1 cellular context compared by ENCODE assay signal in the genomic region with DNA sequence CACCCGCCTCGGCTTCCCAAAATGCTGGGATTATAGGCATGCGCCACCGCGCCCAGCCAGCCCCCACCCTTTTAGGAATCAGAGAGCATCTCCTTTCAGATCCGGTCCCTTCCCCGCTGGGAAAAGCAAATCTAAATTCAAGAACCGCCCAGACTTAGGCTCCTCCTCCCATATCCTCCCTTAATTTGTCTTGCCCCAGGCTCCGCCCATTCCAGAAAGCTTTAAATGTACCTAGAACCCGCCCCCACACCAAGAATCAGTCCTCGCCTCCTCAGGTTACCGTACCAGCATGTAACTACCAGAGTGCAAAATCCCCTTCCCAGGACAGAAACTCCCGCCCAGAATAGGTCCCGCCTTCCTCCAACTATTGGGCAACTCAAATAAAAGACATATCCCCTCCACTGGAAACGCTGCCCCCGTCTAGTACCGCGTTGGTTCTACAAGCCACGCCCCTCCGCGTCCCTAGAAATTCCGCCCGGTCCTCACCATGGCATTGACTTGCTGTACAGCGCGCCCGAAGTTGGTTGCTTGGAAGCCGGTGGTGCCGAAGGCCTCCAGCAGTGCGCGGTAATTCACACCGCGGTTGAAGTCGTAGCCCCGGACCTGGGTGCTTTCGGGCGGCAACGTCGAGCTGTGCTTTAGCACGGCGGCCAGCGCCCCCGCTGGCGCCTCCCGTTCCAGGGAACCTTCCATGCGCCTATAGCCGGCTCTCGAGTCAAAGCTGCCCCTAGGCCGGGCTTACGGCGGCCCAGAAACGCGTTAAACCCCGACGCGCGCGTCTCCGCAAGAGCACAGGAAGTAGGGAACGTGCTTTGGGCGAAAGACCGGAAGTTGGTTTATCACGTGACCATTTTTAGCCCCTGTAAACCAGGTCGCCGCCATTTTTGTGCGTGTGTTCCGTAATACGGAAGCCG.
TF ChIP-seq lines count a peak whose summit lies in the region.

A gene (minus strand): TSS at position 807 of the 914 bp plus-strand sequence. CDS start 114 bp downstream, at position 693.

TF ChIP-seq in SK-N-SH treated with all-trans-retinoic acid at 6 μM for 48 hours, 23 proteins besides CTCF, POLR2A, EP300 and RAD21 (continued from another document):
- TF ChIP-seq, protein P1, sequence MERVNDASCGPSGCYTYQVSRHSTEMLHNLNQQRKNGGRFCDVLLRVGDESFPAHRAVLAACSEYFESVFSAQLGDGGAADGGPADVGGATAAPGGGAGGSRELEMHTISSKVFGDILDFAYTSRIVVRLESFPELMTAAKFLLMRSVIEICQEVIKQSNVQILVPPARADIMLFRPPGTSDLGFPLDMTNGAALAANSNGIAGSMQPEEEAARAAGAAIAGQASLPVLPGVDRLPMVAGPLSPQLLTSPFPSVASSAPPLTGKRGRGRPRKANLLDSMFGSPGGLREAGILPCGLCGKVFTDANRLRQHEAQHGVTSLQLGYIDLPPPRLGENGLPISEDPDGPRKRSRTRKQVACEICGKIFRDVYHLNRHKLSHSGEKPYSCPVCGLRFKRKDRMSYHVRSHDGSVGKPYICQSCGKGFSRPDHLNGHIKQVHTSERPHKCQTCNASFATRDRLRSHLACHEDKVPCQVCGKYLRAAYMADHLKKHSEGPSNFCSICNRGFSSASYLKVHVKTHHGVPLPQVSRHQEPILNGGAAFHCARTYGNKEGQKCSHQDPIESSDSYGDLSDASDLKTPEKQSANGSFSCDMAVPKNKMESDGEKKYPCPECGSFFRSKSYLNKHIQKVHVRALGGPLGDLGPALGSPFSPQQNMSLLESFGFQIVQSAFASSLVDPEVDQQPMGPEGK (CRISPR knock-in tag; IDR thresholded peaks at IDR 0.05; ENCODE audit: borderline replicate concordance), result 0 out of 2 replicates have a peak, but pooled peaks have one; percentile 32
- TF ChIP-seq ZFP30 (CRISPR knock-in tag; IDR thresholded peaks at IDR 0.05) (no peak), ARNTL (CRISPR knock-in tag; IDR thresholded peaks at IDR 0.05; ENCODE audit: borderline replicate concordance, low read depth) (no peak), ZNF8 (CRISPR knock-in tag; IDR thresholded peaks at IDR 0.05) (peak; percentile 73), SNAI2 (CRISPR knock-in tag; IDR thresholded peaks at IDR 0.05) (no peak), ZNF565 (CRISPR knock-in tag; conservative IDR thresholded peaks at IDR 0.05; ENCODE audit: low read depth) (no peak)
